9 cellular contexts compared by ENCODE assay signal in the genomic region with DNA sequence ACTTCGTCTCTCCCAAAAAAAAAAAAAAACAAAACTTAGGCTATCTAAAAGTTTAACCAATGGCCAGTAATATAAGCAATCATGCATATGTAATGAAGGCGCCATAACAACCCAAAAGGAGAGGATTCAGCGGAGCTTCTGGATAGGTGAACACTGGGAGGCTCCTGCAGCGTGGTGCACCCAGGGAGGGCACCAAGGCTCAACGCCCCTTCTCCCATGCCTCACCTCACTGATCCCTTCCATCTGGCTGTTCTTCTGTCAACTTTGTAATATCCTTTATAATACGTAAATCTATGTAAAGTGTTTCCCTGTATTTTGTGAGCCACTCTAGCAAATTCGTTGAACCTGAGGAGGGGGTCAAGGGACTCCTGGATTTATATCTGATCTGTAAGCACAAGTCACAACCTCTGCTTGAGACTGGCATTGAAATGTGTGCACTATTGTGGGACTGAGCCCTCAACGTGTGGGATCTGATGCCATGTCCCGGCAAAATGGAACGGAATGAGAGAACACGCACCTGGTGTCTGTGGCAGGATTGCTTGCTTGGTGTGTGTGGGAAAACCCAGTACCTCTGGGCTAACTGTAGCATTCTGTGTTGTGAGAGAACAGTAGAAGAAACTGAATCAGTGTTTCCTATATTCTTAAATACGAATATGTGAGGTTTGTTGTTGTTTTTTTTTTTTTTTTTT. TPM values are rescaled to one million over a fixed set of nuclear protein-coding genes. Genes with fewer than 3 reads are reported as not detected.
DNase-seq lines count a peak whose midpoint lies in the region; ATAC-seq and TF ChIP-seq lines count a peak whose summit lies in the region.
"Had no signal": no experiment of that assay in that cellular context is flagged by ENCODE, and none has a peak within 500 bp of the region (broad histone marks: within the 10 kb centered on the region; RNA-seq: fewer than 3 reads in every experiment).

No MANE protein-coding gene starts in this region.

- H3K4me1 Mint-ChIP-seq in activated B cell treated with CpG ODN at 0.5 μM for 24 hours: peaks cover 50% of the 10 kb centered on the region

- H3K9me3 ChIP-seq in right atrium auricular region (peaks cover 0 to under 1% of the 10 kb centered on the region in 2 donors), smooth muscle cell (replicated peaks; ENCODE audit: low read depth) (no peaks in the 10 kb centered on the region)

- H3K36me3 Mint-ChIP-seq in activated B cell treated with CpG ODN at 0.5 μM for 24 hours (ENCODE audit: low read depth): peaks cover 38% of the 10 kb centered on the region

- peak overlapping the region; percentile 95 for H3K4me3 Mint-ChIP-seq in activated B cell treated with CpG ODN at 0.5 μM for 24 hours

- CTCF ChIA-PET in activated B cell treated with CpG ODN at 0.5 μM for 24 hours (lab: Charles Lee): interaction anchor here (2.4 kb wide), 1 partner anchor 553 kb away, joined by 12 read pairs; no protein-coding TSS in a partner anchor

- intact Hi-C loops in activated B cell treated with CpG ODN at 0.5 μM for 24 hours (cut with micrococcal nuclease): loop anchor here (1.0 to 10.0 kb wide), 3 partner anchors 34 to 1041 kb away; a partner anchor contains a TSS

- H3K27ac ChIP-seq in right atrium auricular region: no peak overlapping the region
- no peak overlapping the region for H3K27ac ChIP-seq in smooth muscle cell (ENCODE audit: low read depth)

- TF ChIP-seq CTCF in activated B cell treated with CpG ODN at 0.5 μM for 24 hours (IDR thresholded peaks at IDR 0.05) (no peak), right atrium auricular region (IDR thresholded peaks at IDR 0.05) (no peak), smooth muscle cell (IDR thresholded peaks at IDR 0.05; ENCODE audit: borderline replicate concordance, insufficient read depth, poor library complexity, severe bottlenecking) (no peak)

- H3K36me3 ChIP-seq in right atrium auricular region: no peaks in the 10 kb centered on the region
- no peaks in the 10 kb centered on the region for H3K36me3 ChIP-seq in smooth muscle cell (ENCODE audit: low read depth)

- no peaks in the 10 kb centered on the region for H3K27me3 ChIP-seq in right atrium auricular region
- no peaks in the 10 kb centered on the region for H3K27me3 ChIP-seq in smooth muscle cell (ENCODE audit: low read depth)

- H3K4me3 ChIP-seq in right atrium auricular region (peak overlapping the region; percentile 68 to 72), smooth muscle cell (peak overlapping the region; percentile 74)

- 78% methylated on average over 12 of the region's 12 CpGs for WGBS in smooth muscle cell (ENCODE audit: low lambda C conversion rate)

- peak; percentile 10 for DNase-seq in DMS53 (lab: John Stamatoyannopoulos, UW)
- no peak for DNase-seq in DMS53 treated with DMSO at 0.1 percent for 48 hours (lab: John Stamatoyannopoulos, UW; ENCODE audit: unreplicated experiment)
- no peak for DNase-seq in activated B cell treated with CpG ODN at 0.5 μM for 24 hours
- DNase-seq in right atrium auricular region (ENCODE audit: low spot score): no peak
- no peak for DNase-seq in smooth muscle cell (lab: John Stamatoyannopoulos, UW; ENCODE audit: unreplicated experiment)
- no peak for DNase-seq in inferior parietal cortex (ENCODE audit: extremely low spot score)
- no peak for DNase-seq in GOT3 (lab: John Stamatoyannopoulos, UW)

- POLR2A ChIA-PET in activated B cell treated with CpG ODN at 0.5 μM for 24 hours (lab: Charles Lee): interaction anchor here (1.1 kb wide), 1 partner anchor 1460 kb away, joined by 3 read pairs; no protein-coding TSS in a partner anchor

- peaks cover 0 to 22% of the 10 kb centered on the region in 2 donors for H3K4me1 ChIP-seq in right atrium auricular region
- peaks cover 3% of the 10 kb centered on the region for H3K4me1 ChIP-seq in smooth muscle cell (ENCODE audit: low read depth)

- no peaks in the 10 kb centered on the region for H3K79me2 ChIP-seq in smooth muscle cell (ENCODE audit: low read depth)

- H3K9ac ChIP-seq in smooth muscle cell (ENCODE audit: low read depth): no peak overlapping the region

- peak overlapping the region; percentile 92 for H3K27ac Mint-ChIP-seq in activated B cell treated with CpG ODN at 0.5 μM for 24 hours

- peaks cover 4% of the 10 kb centered on the region for H3K9me3 Mint-ChIP-seq in activated B cell treated with CpG ODN at 0.5 μM for 24 hours

- no peaks in the 10 kb centered on the region for H4K20me1 ChIP-seq in smooth muscle cell (ENCODE audit: low read depth)

- no peak for ATAC-seq in activated B cell treated with CpG ODN at 0.5 μM for 24 hours (ENCODE audit: low read depth)
- ATAC-seq in HG02973 (IDR thresholded peaks at IDR 0.05; ENCODE audit: unreplicated experiment): no peak

- H2AFZ ChIP-seq in smooth muscle cell (ENCODE audit: low read depth): peak overlapping the region; percentile 38

- peak overlapping the region; percentile 89 for H3K4me2 ChIP-seq in smooth muscle cell

- no peaks in the 10 kb centered on the region for H3K27me3 Mint-ChIP-seq in activated B cell treated with CpG ODN at 0.5 μM for 24 hours

- H3F3A ChIP-seq in smooth muscle cell (ENCODE audit: low read depth): peaks cover 12% of the 10 kb centered on the region

RNA-seq across cellular contexts. Expression of a gene that starts 0.5 kb away (rescaled TPM):
- total RNA-seq in activated B cell treated with CpG ODN at 0.5 μM for 24 hours (5.8 and 7.1 TPM in 2 replicates), right atrium auricular region (1 to 10 TPM; 1.1 to 2.2 TPM), smooth muscle cell (2.8 and 9.9 TPM in 2 replicates)
- 4.4 and 6.0 TPM in 2 replicates for polyA plus RNA-seq in smooth muscle cell
- total RNA-seq: A172 had no signal

RNA-seq across cellular contexts. Expression of a gene that starts 34.8 kb away (rescaled TPM):
- 17.7 and 19.9 TPM in 2 replicates for total RNA-seq in activated B cell treated with CpG ODN at 0.5 μM for 24 hours
- 1 to 10 TPM; 4.1 to 5.1 TPM for total RNA-seq in right atrium auricular region
- total RNA-seq in smooth muscle cell: 9.9 and 17.8 TPM in 2 replicates
- 4.5 and 4.7 TPM in 2 replicates for polyA plus RNA-seq in smooth muscle cell
